Comparison of ENCODE assay signal across 9 cellular contexts in the genomic region with DNA sequence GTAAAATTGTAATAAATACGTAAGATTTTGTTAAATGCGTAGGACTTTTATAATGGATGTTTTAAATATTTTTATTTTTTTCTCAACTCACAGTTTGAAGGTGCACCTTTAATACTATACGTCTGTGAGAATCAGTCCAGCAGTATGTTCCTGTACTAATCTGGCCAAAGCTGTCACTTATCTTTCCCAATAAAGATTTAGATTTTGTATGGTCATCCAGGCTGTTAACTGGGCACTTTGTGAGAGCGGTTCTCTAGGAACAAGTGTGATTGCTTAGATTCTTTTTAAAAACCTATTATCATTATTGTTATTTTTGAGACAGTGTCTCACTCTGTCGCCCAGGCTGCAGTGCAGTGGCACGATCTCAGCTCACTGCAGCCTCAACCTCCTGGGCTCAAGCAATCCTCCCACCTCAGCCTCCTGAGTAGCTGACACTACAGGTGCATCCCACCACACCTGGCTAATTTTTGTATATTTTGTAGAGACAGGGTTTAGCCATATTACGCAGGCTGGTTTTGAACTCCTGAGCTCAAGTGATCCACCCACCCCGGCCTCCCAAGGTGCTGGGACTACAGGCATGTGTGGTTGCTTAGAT. TPM values are rescaled to one million over a fixed set of nuclear protein-coding genes. Genes with fewer than 3 reads are reported as not detected.
A peak's percentile ranks its signal among the peaks of the same experiment; 100 is the strongest.
DNase-seq lines count a peak whose midpoint lies in the region; ATAC-seq, FAIRE-seq and TF ChIP-seq lines count a peak whose summit lies in the region.
"Had no signal": no experiment of that assay in that cellular context is flagged by ENCODE, and none has a peak within 500 bp of the region (broad histone marks: within the 10 kb centered on the region; RNA-seq: fewer than 3 reads in every experiment).

No MANE protein-coding gene starts in this region.

- H2AFZ ChIP-seq in K562 (ENCODE audit: low read depth, low read length) (peak overlapping the region; percentile 86), mesenchymal stem cell (ENCODE audit: low read depth, low read length) (no peak overlapping the region)

- no peak for FAIRE-seq in K562 (lab: Jason Lieb, UNC)

- no peak overlapping the region for H2BK15ac ChIP-seq in mesenchymal stem cell (ENCODE audit: low read depth, poor library complexity, severe bottlenecking)

- no peak for TF ChIP-seq POLR2A in K562 (conservative IDR thresholded peaks at IDR 0.05)
- TF ChIP-seq POLR2A in uterus (IDR thresholded peaks at IDR 0.05): no peak

- TF ChIP-seq EP300 in K562 (IDR thresholded peaks at IDR 0.05; ENCODE audit: low read length): no peak

- no peak for TF ChIP-seq RAD21 in K562 (CRISPR knock-in tag; conservative IDR thresholded peaks at IDR 0.05 in 1 of 2, IDR thresholded peaks at IDR 0.05 in 1 of 2)

- peak overlapping the region in 1 of 2 experiments; percentile 23 for H3K18ac ChIP-seq in mesenchymal stem cell (ENCODE audit: low read depth in 1 of 2, low read length in 2 of 2)

- no peaks in the 10 kb centered on the region for H3K79me1 ChIP-seq in mesenchymal stem cell (replicated peaks; ENCODE audit: low read length, poor library complexity, severe bottlenecking)

- H3K4me1 ChIP-seq in cardiac muscle cell (ENCODE audit: low read depth): peaks cover 5% of the 10 kb centered on the region
- H3K4me1 ChIP-seq in K562 (replicated peaks in 1 of 2; ENCODE audit: control insufficient read depth in 2 of 2, insufficient read depth in 2 of 2, low read length in 2 of 2): peaks cover 8 to 21% of the 10 kb centered on the region in 2 experiments; a peak in 4 of 5 replicates
- H3K4me1 ChIP-seq in mesenchymal stem cell (ENCODE audit: control insufficient read depth, insufficient read depth, low read depth, low read length): peaks cover 7% of the 10 kb centered on the region
- peaks cover 0 to 5% of the 10 kb centered on the region in 2 donors for H3K4me1 ChIP-seq in uterus

- POLR2A ChIA-PET in K562 (lab: Yijun Ruan, JAX): interaction anchor here (0.8 to 1.8 kb wide), 6 partner anchors 9 to 193 kb away, joined by 3 to 7 read pairs (median 3); no protein-coding TSS in a partner anchor

- no peak overlapping the region for H4K8ac ChIP-seq in mesenchymal stem cell (ENCODE audit: low read length)

- H3K27ac ChIP-seq in cardiac muscle cell: no peak overlapping the region
- H3K27ac ChIP-seq in K562 (ENCODE audit: extremely low read depth, low read depth, low read length): no peak overlapping the region
- H3K27ac ChIP-seq in mesenchymal stem cell (ENCODE audit: low read length, poor library complexity, severe bottlenecking): no peak overlapping the region
- H3K27ac ChIP-seq in uterus: peak overlapping the region in 1 of 2 donors; percentile 80

- no peak overlapping the region for H3K4ac ChIP-seq in mesenchymal stem cell (ENCODE audit: low read depth in 1 of 2, low read length in 2 of 2)

- H3K14ac ChIP-seq in mesenchymal stem cell (ENCODE audit: low read length in 2 of 2): no peak overlapping the region

- WGBS in K562 (ENCODE audit: insufficient coverage, low coverage, missing lambda C conversion rate): 52% methylated on average over 8 of the region's 8 CpGs
- whole genome bisulfite sequencing in mesenchymal stem cell: 87% methylated on average over 4 of the region's 8 CpGs

- H3K27me3 ChIP-seq in cardiac muscle cell (peaks cover 29% of the 10 kb centered on the region), K562 (ENCODE audit: control insufficient read depth in 2 of 2, insufficient read depth in 2 of 2, low read length in 2 of 2) (peaks cover 0 to 7% of the 10 kb centered on the region in 2 experiments; a peak in 2 of 5 replicates), mesenchymal stem cell (ENCODE audit: control insufficient read depth in 1 of 2, insufficient read depth in 1 of 2, low read length in 2 of 2) (no peaks in the 10 kb centered on the region), uterus (no peaks in the 10 kb centered on the region)

- H3K4me3 ChIP-seq in cardiac muscle cell (peak overlapping the region; percentile 42), K562 (peak overlapping the region; percentile 76; the same call in 1 of the 2 replicates), mesenchymal stem cell (ENCODE audit: insufficient read depth in 1 of 2, low read depth in 1 of 2, low read length in 2 of 2) (peak overlapping the region; percentile 43 to 92), uterus (peak overlapping the region; percentile 71 to 85)

- CTCF ChIA-PET in K562 (lab: Yijun Ruan, JAX; ENCODE audit: low intra/inter-chr PET ratio): no interaction called here

- ATAC-seq in Right ventricle myocardium superior (ENCODE audit: poor library complexity): no peak
- no peak for ATAC-seq in K562
- ATAC-seq in GM19455 (IDR thresholded peaks at IDR 0.05; ENCODE audit: unreplicated experiment): no peak

- H3K79me2 ChIP-seq in K562 (ENCODE audit: control insufficient read depth, insufficient read depth, low read length): peaks cover 17% of the 10 kb centered on the region; the same call in 2 of the 3 replicates

- no peak overlapping the region for H4K91ac ChIP-seq in mesenchymal stem cell (ENCODE audit: low read length)

- DNase-seq in cardiac muscle cell (ENCODE audit: low read depth in 1 of 2, low spot score in 1 of 2) (no peak), Right ventricle myocardium superior (no peak), K562 (ENCODE audit: extremely low read depth in 1 of 4, low spot score in 3 of 4) (no peak), mesenchymal stem cell (no peak), uterus (no peak), NCI-H69 (lab: John Stamatoyannopoulos, UW) (no peak), NCI-H187 treated with DMSO at 0.1 percent for 48 hours (lab: John Stamatoyannopoulos, UW) (no peak)
- DNase-seq: activated CD4-positive, alpha-beta T cell treated with anti-CD3 and anti-CD28 coated beads, Interleukin-2, amount 50 U/mL, for 4 hours had no signal

- no TSS peak for BruUV-seq in K562 (replicated peaks; lab: Mats Ljungman, UMichigan)

- in situ Hi-C loops in K562 (cut with MboI): loop anchor here (5.0 to 10.0 kb wide), 2 partner anchors 68 to 121 kb away; a partner anchor contains a TSS

- TF ChIP-seq CTCF in cardiac muscle cell (IDR thresholded peaks at IDR 0.05; ENCODE audit: low read depth, low read length) (no peak), K562 (IDR thresholded peaks at IDR 0.05 in 2 of 3, conservative IDR thresholded peaks at IDR 0.05 in 1 of 3; ENCODE audit: insufficient read depth in 2 of 3, low read depth in 1 of 3, low read length in 3 of 3) (no peak), uterus (IDR thresholded peaks at IDR 0.05) (no peak)

- H2BK5ac ChIP-seq in mesenchymal stem cell (ENCODE audit: low read depth, low read length, poor library complexity, severe bottlenecking): no peak overlapping the region

- peak overlapping the region; percentile 29 to 84; a peak in 2 of 4 replicates for H3K9ac ChIP-seq in K562 (ENCODE audit: insufficient read depth in 1 of 2, low read depth in 2 of 2, low read length in 2 of 2)
- peak overlapping the region; percentile 92 for H3K9ac ChIP-seq in mesenchymal stem cell (ENCODE audit: low read length)

- H3K9me3 ChIP-seq in cardiac muscle cell (ENCODE audit: low read depth) (no peaks in the 10 kb centered on the region), K562 (replicated peaks; ENCODE audit: control insufficient read depth, insufficient read depth, low read depth, low read length) (no peaks in the 10 kb centered on the region), mesenchymal stem cell (ENCODE audit: control insufficient read depth, low read length) (no peaks in the 10 kb centered on the region), uterus (no peaks in the 10 kb centered on the region)

- intact Hi-C loops in Right ventricle myocardium superior (cut with DNase I): no loop called here
- intact Hi-C loops in K562 (cut with micrococcal nuclease): loop anchor here (5.0 kb wide), 2 partner anchors 33 to 53 kb away; no protein-coding TSS in a partner anchor
- intact Hi-C loops in uterus (cut with DNase I; ENCODE audit: low total_unique reads): no loop called here

- H3K23ac ChIP-seq in mesenchymal stem cell (ENCODE audit: low read length in 2 of 2): no peak overlapping the region

- H3K36me3 ChIP-seq in cardiac muscle cell: no peaks in the 10 kb centered on the region
- H3K36me3 ChIP-seq in K562 (ENCODE audit: control insufficient read depth, insufficient read depth, low read length): no peaks in the 10 kb centered on the region
- peaks cover 0 to 9% of the 10 kb centered on the region in 2 experiments for H3K36me3 ChIP-seq in mesenchymal stem cell (ENCODE audit: control insufficient read depth in 1 of 2, insufficient read depth in 2 of 2, low read depth in 1 of 2, low read length in 2 of 2)
- H3K36me3 ChIP-seq in uterus: no peaks in the 10 kb centered on the region

- H2BK120ac ChIP-seq in mesenchymal stem cell (ENCODE audit: low read depth, low read length): no peak overlapping the region

- H3K4me2 ChIP-seq in K562 (ENCODE audit: insufficient read depth, low read length): no peak overlapping the region; the same call in 1 of the 2 replicates
- H3K4me2 ChIP-seq in mesenchymal stem cell (ENCODE audit: low read length, poor library complexity, severe bottlenecking): peak overlapping the region; percentile 77

- H2BK12ac ChIP-seq in mesenchymal stem cell (ENCODE audit: low read length in 2 of 2): no peak overlapping the region

- no peak overlapping the region for H2AK5ac ChIP-seq in mesenchymal stem cell (ENCODE audit: low read length, severe bottlenecking)

- H3K9me1 ChIP-seq in K562 (ENCODE audit: control insufficient read depth, insufficient read depth, low read length): no peaks in the 10 kb centered on the region

- no peaks in the 10 kb centered on the region for H4K20me1 ChIP-seq in K562 (replicated peaks; ENCODE audit: control insufficient read depth, insufficient read depth, low read length)

RNA-seq across cellular contexts. Expression of a gene that starts 1.7 kb away (rescaled TPM):
- total RNA-seq in cardiac muscle cell (5.6 and 16.5 TPM in 2 replicates), Right ventricle myocardium superior (6.7 TPM), K562 (2014; rRNA removed) (6.9 and 9.8 TPM in 2 replicates), K562 (2014; rRNA removed; fragmentation: Illumina TruSeq; extraction: Trizol) (6.8 and 7.3 TPM in 2 replicates), K562 (2015; rRNA removed; fragmentation: Illumina TruSeq; extraction: Trizol) (6.4 and 7.4 TPM in 2 replicates), K562 (2021) (6.1 and 6.7 TPM in 2 replicates), uterus (10 to 100 TPM in 1 of 4 donors, 1 to 10 TPM in 3; 2.4 to 15.5 (median 4.5) TPM)
- polyA plus RNA-seq in cardiac muscle cell (3.5 and 14.0 TPM in 2 replicates), K562 (2011; rRNA removed) (7.2 and 7.6 TPM in 2 replicates), K562 (2014; fragmentation: Illumina TruSeq; extraction: Trizol) (5.5 and 6.0 TPM in 2 replicates), K562 (2014; fragmentation: Nextera tagmentation; extraction: Ambion mirVana) (under 1 TPM; 0.80 to 0.87 TPM), K562 (2014; rRNA removed) (8.5 and 10.1 TPM in 2 replicates)
- 8.3 and 15.3 TPM in 2 replicates for total RNA-seq in K562 (2011; cell fraction: chromatin; rRNA removed; ENCODE audit: low replicate concordance)
- total RNA-seq in K562 (2011; cell fraction: nucleolus; rRNA removed): 8.5 and 12.8 TPM in 2 replicates
- 10.8 and 17.3 TPM in 2 replicates for total RNA-seq in K562 (2011; cell fraction: nucleoplasm; rRNA removed)
- 4.2 and 4.4 TPM in 2 replicates for polyA plus RNA-seq in K562 (2011; cell fraction: cytosol; rRNA removed)
- polyA plus RNA-seq in K562 (2011; cell fraction: nucleus; rRNA removed): 8.4 and 11.4 TPM in 2 replicates
- 4.4 and 5.2 TPM in 2 replicates for polyA plus RNA-seq in K562 (2012)
- polyA minus RNA-seq in K562 (2011; rRNA and poly(A)+ RNA removed): 13.0 and 13.2 TPM in 2 replicates
- polyA minus RNA-seq in K562 (2011; cell fraction: cytosol; rRNA and poly(A)+ RNA removed): 5.1 and 5.2 TPM in 2 replicates
- polyA minus RNA-seq in K562 (2011; cell fraction: nucleus; rRNA and poly(A)+ RNA removed): 7.8 and 12.2 TPM in 2 replicates
- 58.0 TPM for polyA plus RNA-seq in mesenchymal stem cell (2013, experiment 1 of 2)
- 59.6 TPM for polyA plus RNA-seq in mesenchymal stem cell (2013, experiment 2 of 2)

RNA-seq across cellular contexts. Expression of a gene that starts 58.4 kb away (rescaled TPM):
- total RNA-seq in cardiac muscle cell: not detected in 2 replicates
- not detected in 2 replicates for polyA plus RNA-seq in cardiac muscle cell
- total RNA-seq in Right ventricle myocardium superior: 0.11 TPM
- not detected in 2 replicates for total RNA-seq in K562 (2011; cell fraction: chromatin; rRNA removed; ENCODE audit: low replicate concordance)
- not detected in 2 replicates for total RNA-seq in K562 (2011; cell fraction: nucleolus; rRNA removed)
- total RNA-seq in K562 (2011; cell fraction: nucleoplasm; rRNA removed): not detected in 2 replicates
- not detected in 2 replicates for total RNA-seq in K562 (2014; rRNA removed)
- total RNA-seq in K562 (2014; rRNA removed; fragmentation: Illumina TruSeq; extraction: Trizol): 0.03 and 0.04 TPM in 2 replicates
- under 0.01 TPM in 2 replicates for total RNA-seq in K562 (2015; rRNA removed; fragmentation: Illumina TruSeq; extraction: Trizol)
- total RNA-seq in K562 (2021): 0.07 and 0.16 TPM in 2 replicates
- polyA plus RNA-seq in K562 (2011; rRNA removed): not detected in 2 replicates
- not detected in 2 replicates for polyA plus RNA-seq in K562 (2011; cell fraction: cytosol; rRNA removed)
- polyA plus RNA-seq in K562 (2011; cell fraction: nucleus; rRNA removed): not detected in 2 replicates
- polyA plus RNA-seq in K562 (2012): 0.01 and 0.06 TPM in 2 replicates
- not detected in 2 replicates for polyA plus RNA-seq in K562 (2014; fragmentation: Illumina TruSeq; extraction: Trizol)
- polyA plus RNA-seq in K562 (2014; fragmentation: Nextera tagmentation; extraction: Ambion mirVana): not detected
- polyA plus RNA-seq in K562 (2014; rRNA removed): not detected in 2 replicates
- polyA minus RNA-seq in K562 (2011; rRNA and poly(A)+ RNA removed): not detected in 2 replicates
- not detected in 2 replicates for polyA minus RNA-seq in K562 (2011; cell fraction: cytosol; rRNA and poly(A)+ RNA removed)
- polyA minus RNA-seq in K562 (2011; cell fraction: nucleus; rRNA and poly(A)+ RNA removed): not detected in 2 replicates
- 0.12 TPM for polyA plus RNA-seq in mesenchymal stem cell (2013, experiment 1 of 2)
- polyA plus RNA-seq in mesenchymal stem cell (2013, experiment 2 of 2): 0.04 TPM
- 1 to 10 TPM in 1 of 4 donors, not detected in 3; 2.0 TPM for total RNA-seq in uterus
